In genomic region chr5:140153905-140154304, GRCh38 we compare ENCODE assay signal across 16 cellular contexts. TPM values are rescaled to one million over a fixed set of nuclear protein-coding genes. Genes with fewer than 3 reads are reported as not detected.
DNase-seq lines count a peak whose midpoint lies in the region; ATAC-seq lines count a peak whose summit lies in the region.
"Had no signal": no experiment of that assay in that cellular context is flagged by ENCODE, and none has a peak within 500 bp of the region (broad histone marks: within the 10 kb centered on the region; RNA-seq: fewer than 3 reads in every experiment).

No MANE protein-coding gene starts in this region.

- no peak overlapping the region for H3K14ac ChIP-seq in mesenchymal stem cell (ENCODE audit: low read length in 2 of 2)

- H2BK5ac ChIP-seq in mesenchymal stem cell (ENCODE audit: low read depth, low read length, poor library complexity, severe bottlenecking) = no peak overlapping the region

- H3K4me3 ChIP-seq in BLaER1 (peak overlapping the region; percentile 47; the same call in 1 of the 2 replicates), Karpas-422 (ENCODE audit: low read length) (no peak overlapping the region), mesenchymal stem cell (ENCODE audit: insufficient read depth in 1 of 2, low read depth in 1 of 2, low read length in 2 of 2) (no peak overlapping the region)
- H3K4me3 ChIP-seq: PC-9, SK-N-MC had no signal

- H3K27ac ChIP-seq in BLaER1 = peak overlapping the region; percentile 87
- H3K27ac ChIP-seq in Karpas-422 (ENCODE audit: low read length) = no peak overlapping the region
- peak overlapping the region; percentile 16 for H3K27ac ChIP-seq in caudate nucleus (ENCODE audit: low read depth, low read length)
- H3K27ac ChIP-seq in mesenchymal stem cell (ENCODE audit: low read length, poor library complexity, severe bottlenecking) = no peak overlapping the region
- H3K27ac ChIP-seq: KMS-11, PC-9, RWPE1, SK-N-MC had no signal

- no peaks in the 10 kb centered on the region for H3K9me3 ChIP-seq in BLaER1
- H3K9me3 ChIP-seq in Karpas-422 (ENCODE audit: low read length) = no peaks in the 10 kb centered on the region
- no peaks in the 10 kb centered on the region for H3K9me3 ChIP-seq in mesenchymal stem cell (ENCODE audit: control insufficient read depth, low read length)

- H2BK12ac ChIP-seq in mesenchymal stem cell (ENCODE audit: low read length in 2 of 2) = no peak overlapping the region

- H3K4me2 ChIP-seq in BLaER1 = peak overlapping the region; percentile 97
- peak overlapping the region; percentile 31 for H3K4me2 ChIP-seq in Karpas-422 (ENCODE audit: low read depth, low read length, poor library complexity, severe bottlenecking)
- H3K4me2 ChIP-seq in mesenchymal stem cell (ENCODE audit: low read length, poor library complexity, severe bottlenecking) = no peak overlapping the region
- H3K4me2 ChIP-seq: KMS-11, PC-9 had no signal

- peaks cover 3% of the 10 kb centered on the region for H3K79me1 ChIP-seq in mesenchymal stem cell (replicated peaks; ENCODE audit: low read length, poor library complexity, severe bottlenecking)

- no peak overlapping the region for H4K8ac ChIP-seq in mesenchymal stem cell (ENCODE audit: low read length)

- no peaks in the 10 kb centered on the region for H3K9me2 ChIP-seq in Karpas-422 (replicated peaks; ENCODE audit: insufficient read depth, low read length)

- no peaks in the 10 kb centered on the region for H3K79me2 ChIP-seq in Karpas-422 (ENCODE audit: low read length)

- H2AFZ ChIP-seq in Karpas-422 (ENCODE audit: low read length) (no peak overlapping the region), mesenchymal stem cell (ENCODE audit: low read depth, low read length) (no peak overlapping the region)
- H2AFZ ChIP-seq: PC-9 had no signal

- DNase-seq in Karpas-422 = no peak
- peak in 21 of 61 donors; percentile 6 to 65 (median 25) for DNase-seq in caudate nucleus (lab: John Stamatoyannopoulos, UW)
- no peak for DNase-seq in mesenchymal stem cell
- DNase-seq in AG20443 (ENCODE audit: low spot score) = no peak
- DNase-seq in NCI-H146 treated with DMSO at 0.1 percent for 48 hours (lab: John Stamatoyannopoulos, UW; ENCODE audit: unreplicated experiment) = no peak
- DNase-seq in NCI-H1105 treated with DMSO at 0.1 percent for 48 hours (lab: John Stamatoyannopoulos, UW) = no peak
- DNase-seq: CD4-positive, CD25-positive, alpha-beta regulatory T cell; MV-4-11; NCI-H1930; PC-9; SHP77 treated with DMSO at 0.1 percent for 48 hours had no signal

- H3K9ac ChIP-seq in BLaER1 = peak overlapping the region; percentile 42; the same call in 1 of the 2 replicates
- no peak overlapping the region for H3K9ac ChIP-seq in Karpas-422 (ENCODE audit: low read length)
- peak overlapping the region; percentile 20 for H3K9ac ChIP-seq in mesenchymal stem cell (ENCODE audit: low read length)
- H3K9ac ChIP-seq: KMS-11 had no signal

- no peak overlapping the region for H4K91ac ChIP-seq in mesenchymal stem cell (ENCODE audit: low read length)

- no peak overlapping the region for H2BK120ac ChIP-seq in mesenchymal stem cell (ENCODE audit: low read depth, low read length)

- H4K20me1 ChIP-seq in BLaER1 (no peaks in the 10 kb centered on the region), Karpas-422 (ENCODE audit: insufficient read depth, low read depth, low read length) (peaks cover 12% of the 10 kb centered on the region; the same call in 1 of the 2 replicates)

- no peak overlapping the region for H3K18ac ChIP-seq in mesenchymal stem cell (ENCODE audit: low read depth in 1 of 2, low read length in 2 of 2)

- WGBS in mesenchymal stem cell = 56% methylated on average over 7 of the region's 8 CpGs

- no peak overlapping the region for H2BK15ac ChIP-seq in mesenchymal stem cell (ENCODE audit: low read depth, poor library complexity, severe bottlenecking)

- peak overlapping the region in 1 of 2 experiments; percentile 1 for H3K23ac ChIP-seq in mesenchymal stem cell (ENCODE audit: low read length in 2 of 2)

- H3K36me3 ChIP-seq in BLaER1 (no peaks in the 10 kb centered on the region), Karpas-422 (ENCODE audit: insufficient read depth, low read length) (no peaks in the 10 kb centered on the region), mesenchymal stem cell (ENCODE audit: control insufficient read depth in 1 of 2, insufficient read depth in 2 of 2, low read depth in 1 of 2, low read length in 2 of 2) (no peaks in the 10 kb centered on the region)

- no peak for ATAC-seq in GM18511 (IDR thresholded peaks at IDR 0.05; ENCODE audit: unreplicated experiment)

- peaks cover 73% of the 10 kb centered on the region for H3K4me1 ChIP-seq in BLaER1
- H3K4me1 ChIP-seq in Karpas-422 (ENCODE audit: low read length) = peaks cover 25% of the 10 kb centered on the region
- peaks cover 3% of the 10 kb centered on the region for H3K4me1 ChIP-seq in mesenchymal stem cell (ENCODE audit: control insufficient read depth, insufficient read depth, low read depth, low read length)

- no peak overlapping the region for H2AK5ac ChIP-seq in mesenchymal stem cell (ENCODE audit: low read length, severe bottlenecking)

- H3K27me3 ChIP-seq in BLaER1 (no peaks in the 10 kb centered on the region; the same call in 1 of the 2 replicates), Karpas-422 (ENCODE audit: low read length) (no peaks in the 10 kb centered on the region), mesenchymal stem cell (ENCODE audit: control insufficient read depth in 1 of 2, insufficient read depth in 1 of 2, low read length in 2 of 2) (peaks cover 0 to 31% of the 10 kb centered on the region in 2 experiments)

- H3K4ac ChIP-seq in mesenchymal stem cell (ENCODE audit: low read depth in 1 of 2, low read length in 2 of 2) = no peak overlapping the region

RNA-seq across cellular contexts. Expression of gene CYSTM1, which starts 21.1 kb away (rescaled TPM):
- 17.8 and 28.5 TPM in 2 replicates for total RNA-seq in Karpas-422 (2014; rRNA removed; shearing (Covaris generic); ENCODE audit: low replicate concordance)
- 40.5 TPM for polyA plus RNA-seq in mesenchymal stem cell (2013, experiment 1 of 2)
- 40.9 TPM for polyA plus RNA-seq in mesenchymal stem cell (2013, experiment 2 of 2)

RNA-seq across cellular contexts. Expression of gene IGIP, which starts 28.2 kb away (rescaled TPM):
- 2.5 and 3.9 TPM in 2 replicates for total RNA-seq in Karpas-422 (2014; rRNA removed; shearing (Covaris generic); ENCODE audit: low replicate concordance)
- polyA plus RNA-seq in mesenchymal stem cell (2013, experiment 1 of 2) = 0.98 TPM
- 1.0 TPM for polyA plus RNA-seq in mesenchymal stem cell (2013, experiment 2 of 2)

RNA-seq across cellular contexts. Expression of gene PURA, which starts 40.0 kb away (rescaled TPM):
- total RNA-seq in Karpas-422 (2014; rRNA removed; shearing (Covaris generic); ENCODE audit: low replicate concordance) = 5.5 and 7.2 TPM in 2 replicates
- 4.3 TPM for polyA plus RNA-seq in mesenchymal stem cell (2013, experiment 1 of 2)
- 4.3 TPM for polyA plus RNA-seq in mesenchymal stem cell (2013, experiment 2 of 2)

Comparison
In these comparisons a context has a peak if more than half of its experiments do, and no peak if none do; other contexts are left out.
1. H3K27ac ChIP-seq: peak in BLaER1 (single experiment) and caudate nucleus (single experiment); none in Karpas-422 (single experiment) and mesenchymal stem cell (single experiment).